1 cellular context compared by ENCODE assay signal in the genomic region with DNA sequence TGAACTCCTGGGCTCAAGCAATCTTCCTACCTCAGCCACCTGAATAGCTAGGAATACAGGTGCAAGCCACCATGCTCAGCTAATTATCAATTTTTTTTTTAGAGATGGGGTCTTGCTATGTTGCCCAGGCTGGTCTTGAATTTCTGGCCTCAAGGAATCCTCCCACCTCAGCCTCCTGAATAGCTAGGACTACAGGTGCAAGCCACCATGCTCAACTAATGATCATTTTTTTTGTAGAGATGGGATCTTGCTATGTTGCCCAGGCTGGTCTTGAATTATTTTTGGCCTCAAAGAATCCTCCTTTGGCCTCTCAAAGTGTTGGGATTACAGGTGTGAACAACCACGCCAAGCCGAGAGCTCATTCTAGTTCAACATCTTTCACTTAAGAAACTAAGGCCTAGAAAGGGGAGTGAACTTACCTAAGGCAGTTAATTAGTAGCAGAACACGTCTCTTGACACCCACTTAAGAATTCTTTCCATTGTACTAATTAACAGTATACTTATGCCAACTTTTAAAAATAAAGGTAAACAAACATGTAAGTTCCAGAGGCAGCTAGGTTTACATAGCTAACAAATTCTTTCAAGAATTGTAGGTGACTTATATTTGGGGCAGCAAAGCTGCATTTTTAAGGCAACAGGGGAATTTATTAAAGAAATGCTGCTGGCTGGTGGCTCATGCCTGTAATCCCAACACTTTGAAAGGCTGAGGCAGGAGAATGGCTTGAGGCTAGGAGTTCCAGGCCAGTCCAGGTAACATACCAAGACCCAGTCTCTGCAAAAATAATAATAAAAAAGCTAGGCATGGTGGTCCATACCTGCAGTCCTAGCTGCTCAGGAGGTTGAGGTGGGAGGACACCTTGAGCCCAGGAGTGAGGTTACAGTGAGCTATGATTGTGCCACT.
TF ChIP-seq lines count a peak whose summit lies in the region.

No MANE protein-coding gene starts in this region.

TF ChIP-seq in HepG2, 621 proteins besides CTCF, POLR2A, EP300 and RAD21:
- TF ChIP-seq TBX2 (CRISPR knock-in tag; IDR thresholded peaks at IDR 0.05; ENCODE audit: borderline replicate concordance) (no peak), ZNF235 (CRISPR knock-in tag; IDR thresholded peaks at IDR 0.05; ENCODE audit: borderline replicate concordance) (no peak), ZNF121 (CRISPR knock-in tag; IDR thresholded peaks at IDR 0.05) (peak; percentile 89), FLYWCH1 (CRISPR knock-in tag; IDR thresholded peaks at IDR 0.05) (no peak), TMF1 (CRISPR knock-in tag; IDR thresholded peaks at IDR 0.05; ENCODE audit: low read depth) (no peak)
